ENCODE assay signal across 1 cellular context in genomic region chr4:1305781-1306455, GRCh38.
TF ChIP-seq lines count a peak whose summit lies in the region.

No MANE protein-coding gene starts in this region.

TF ChIP-seq in SK-N-SH, 30 proteins besides CTCF, POLR2A, EP300 and RAD21 (continued from another document):
- no peak for TF ChIP-seq FOXM1 (IDR thresholded peaks at IDR 0.05; ENCODE audit: low read depth)
- no peak for TF ChIP-seq SIN3A (IDR thresholded peaks at IDR 0.05; ENCODE audit: borderline replicate concordance, low read depth, low read length)
- no peak for TF ChIP-seq RFX5 (IDR thresholded peaks at IDR 0.05; ENCODE audit: low read length)
- no peak for TF ChIP-seq RCOR1 (IDR thresholded peaks at IDR 0.05; ENCODE audit: low read length)
- TF ChIP-seq USF2 (IDR thresholded peaks at IDR 0.05; ENCODE audit: borderline replicate concordance, low read depth, low read length), result no peak
